9 cellular contexts compared by ENCODE assay signal in genomic region chr9:3528466-3528865, GRCh38. TPM values are rescaled to one million over a fixed set of nuclear protein-coding genes. Genes with fewer than 3 reads are reported as not detected.
DNase-seq lines count a peak whose midpoint lies in the region; ATAC-seq and TF ChIP-seq lines count a peak whose summit lies in the region.
"Had no signal": no experiment of that assay in that cellular context is flagged by ENCODE, and none has a peak within 500 bp of the region (broad histone marks: within the 10 kb centered on the region; RNA-seq: fewer than 3 reads in every experiment).

No MANE protein-coding gene starts in this region.

- ATAC-seq in GM19351 (IDR thresholded peaks at IDR 0.05; ENCODE audit: unreplicated experiment), result peak; percentile 18
- no peak for ATAC-seq in omental fat pad (ENCODE audit: low FRiP score)
- ATAC-seq in HG03469 (IDR thresholded peaks at IDR 0.05; ENCODE audit: unreplicated experiment), result no peak
- no peak for ATAC-seq in HG03045 (IDR thresholded peaks at IDR 0.05; ENCODE audit: unreplicated experiment)

- no peak overlapping the region for H3K4me3 ChIP-seq in brain microvascular endothelial cell (ENCODE audit: low read depth, low read length)

- H3K27ac Mint-ChIP-seq in activated naive CD4-positive, alpha-beta T cell treated with anti-CD3 and anti-CD28 coated beads for 36 hours, result peak overlapping the region; percentile 100

- no peak overlapping the region for H3K27ac ChIP-seq in brain microvascular endothelial cell

- H3K27me3 Mint-ChIP-seq in activated naive CD4-positive, alpha-beta T cell treated with anti-CD3 and anti-CD28 coated beads for 36 hours (ENCODE audit: low read depth), result no peaks in the 10 kb centered on the region

- no peaks in the 10 kb centered on the region for H3K36me3 ChIP-seq in brain microvascular endothelial cell (replicated peaks)

- peaks cover 22% of the 10 kb centered on the region for H3K36me3 Mint-ChIP-seq in activated naive CD4-positive, alpha-beta T cell treated with anti-CD3 and anti-CD28 coated beads for 36 hours (ENCODE audit: low read depth)

- intact Hi-C loops in activated naive CD4-positive, alpha-beta T cell treated with anti-CD3 and anti-CD28 coated beads for 36 hours (cut with micrococcal nuclease), result loop anchor here (1.0 to 5.0 kb wide), 14 partner anchors 50 to 1929 kb away; partner anchors contain the start of genes SPATA6L and VLDLR

- CTCF ChIA-PET in activated naive CD4-positive, alpha-beta T cell treated with anti-CD3 and anti-CD28 coated beads for 36 hours (lab: Charles Lee), result interaction anchor here (2.7 kb wide), 1 partner anchor 61 kb away, joined by 12 read pairs; no protein-coding TSS in a partner anchor

- in situ Hi-C loops in brain microvascular endothelial cell (cut with HindIII; ENCODE audit: low pct_ligation_motif_present, low sequenced_read_pairs), result no loop called here

- DNase-seq in RPMI7951 (ENCODE audit: low read depth) (peak; percentile 68), omental fat pad (ENCODE audit: low spot score) (no peak), brain microvascular endothelial cell (no peak)
- DNase-seq in activated naive CD4-positive, alpha-beta T cell treated with anti-CD3 and anti-CD28 coated beads for 36 hours, result peak; percentile 77
- peak; percentile 14 to 19 for DNase-seq in stimulated activated CD4-positive, alpha-beta T cell treated with anti-CD3 and anti-CD28 coated beads, Interleukin-15, amount 100 ng/mL, for 1 hour (ENCODE audit: low read depth in 1 of 2, low spot score in 1 of 2)
- DNase-seq: IMR-90 had no signal

- TF ChIP-seq CTCF in omental fat pad (IDR thresholded peaks at IDR 0.05) (no peak), brain microvascular endothelial cell (IDR thresholded peaks at IDR 0.05; ENCODE audit: low read depth, low read length, missing control alignments) (no peak)

- no peaks in the 10 kb centered on the region for H3K9me3 Mint-ChIP-seq in activated naive CD4-positive, alpha-beta T cell treated with anti-CD3 and anti-CD28 coated beads for 36 hours

- H3K27me3 ChIP-seq in brain microvascular endothelial cell (replicated peaks), result no peaks in the 10 kb centered on the region

- H3K4me1 Mint-ChIP-seq in activated naive CD4-positive, alpha-beta T cell treated with anti-CD3 and anti-CD28 coated beads for 36 hours (ENCODE audit: low read depth), result peaks cover 29% of the 10 kb centered on the region

- H3K4me3 Mint-ChIP-seq in activated naive CD4-positive, alpha-beta T cell treated with anti-CD3 and anti-CD28 coated beads for 36 hours, result peak overlapping the region; percentile 93

RNA-seq across cellular contexts. Expression of gene RFX3, which starts 2.7 kb away (rescaled TPM):
- 2.3 and 3.5 TPM in 2 replicates for total RNA-seq in RPMI7951 (2014; rRNA removed; shearing (Covaris generic))
- total RNA-seq in activated naive CD4-positive, alpha-beta T cell treated with anti-CD3 and anti-CD28 coated beads for 36 hours, result 10 to 100 TPM; 11.0 to 12.7 TPM
- total RNA-seq in omental fat pad, result 10 to 100 TPM in 1 of 4 donors, 1 to 10 TPM in 3; 7.0 to 11.3 (median 8.6) TPM

Comparison
In these comparisons a context has a peak if more than half of its experiments do, and no peak if none do; other contexts are left out.
1. DNase-seq: peak in RPMI7951 (single experiment), activated naive CD4-positive, alpha-beta T cell treated with anti-CD3 and anti-CD28 coated beads for 36 hours (single experiment) and stimulated activated CD4-positive, alpha-beta T cell treated with anti-CD3 and anti-CD28 coated beads, Interleukin-15, amount 100 ng/mL, for 1 hour (2 of 2); none in omental fat pad (single experiment) and brain microvascular endothelial cell (single experiment).